In the genomic region with DNA sequence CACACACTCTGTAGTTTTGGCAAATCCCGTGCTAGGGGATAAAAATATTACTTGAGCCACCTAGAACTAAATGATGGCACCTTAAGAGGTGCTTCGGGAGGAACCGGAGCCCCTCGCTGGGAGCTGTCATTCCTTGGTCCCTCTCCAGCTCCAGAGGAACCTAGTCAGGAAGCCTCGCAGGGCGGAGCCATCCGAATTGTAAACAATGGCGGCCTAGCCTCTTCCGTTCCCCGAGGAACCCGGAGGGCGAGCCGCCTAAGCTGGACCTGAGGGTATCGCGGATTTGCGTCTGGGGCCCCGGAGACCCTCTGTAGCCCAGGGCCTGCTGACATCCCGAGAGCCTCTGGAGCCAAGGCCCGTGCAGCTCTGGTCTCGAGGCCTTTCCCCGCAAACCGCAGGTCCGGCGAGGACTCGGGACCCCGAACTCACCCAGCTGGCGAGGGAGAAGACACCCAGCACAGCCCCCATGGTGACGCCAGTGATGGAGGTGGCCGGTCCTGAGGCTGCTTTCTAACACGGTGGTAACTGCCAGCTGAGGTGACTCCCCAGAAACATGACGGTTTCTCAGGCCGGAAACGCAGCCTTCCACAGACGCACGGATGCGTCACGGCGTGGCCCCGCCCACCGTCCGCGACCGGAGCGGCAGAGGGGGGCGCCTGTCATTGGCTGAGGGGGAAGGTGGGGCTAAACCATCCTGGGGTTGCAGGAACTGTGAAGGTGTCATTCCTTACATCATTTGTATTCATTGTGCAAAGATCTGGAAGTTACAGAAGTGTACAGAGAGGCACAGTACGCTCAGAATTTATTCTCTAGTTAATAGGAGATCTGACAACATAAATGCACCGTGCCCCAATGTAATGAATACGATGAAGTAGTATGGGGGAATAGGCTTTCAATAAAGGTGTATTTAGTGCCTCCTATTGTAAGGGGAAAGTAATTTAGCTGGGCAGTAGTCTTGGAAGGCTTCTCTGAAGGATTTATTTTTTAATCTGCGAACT, we compare ENCODE assay signal across 1 cellular context.
TF ChIP-seq lines count a peak whose summit lies in the region.

TSS of gene SERINC3 (minus strand) at position 587 of the 998 bp plus-strand sequence. CDS start at position 468, 119 bp downstream.

TF ChIP-seq in HepG2, 621 proteins besides CTCF, POLR2A, EP300 and RAD21 (continued from another document and continues in another):
- TF ChIP-seq ZBTB49 (CRISPR knock-in tag; IDR thresholded peaks at IDR 0.05; ENCODE audit: borderline replicate concordance) (peak; percentile 90; the same call in 1 of the 2 replicates), RXRB (CRISPR knock-in tag; IDR thresholded peaks at IDR 0.05; ENCODE audit: borderline replicate concordance) (peak; percentile 54; the same call in 1 of the 2 replicates), FOXC1 (CRISPR knock-in tag; IDR thresholded peaks at IDR 0.05; ENCODE audit: borderline replicate concordance) (peak; percentile 100), ZBTB8A (CRISPR knock-in tag; IDR thresholded peaks at IDR 0.05; ENCODE audit: borderline replicate concordance, low read depth) (peak; percentile 68; the same call in 1 of the 2 replicates), TARDBP (CRISPR knock-in tag; IDR thresholded peaks at IDR 0.05) (peak; percentile 98), ZFP82 (CRISPR knock-in tag; IDR thresholded peaks at IDR 0.05; ENCODE audit: borderline replicate concordance) (no peak; the same call in 1 of the 2 replicates), TAF15 (IDR thresholded peaks at IDR 0.05; ENCODE audit: low read depth, low read length, poor library complexity, severe bottlenecking) (peak; percentile 83), ZGPAT (CRISPR knock-in tag; IDR thresholded peaks at IDR 0.05) (peak; percentile 97), SAFB2 (CRISPR knock-in tag; IDR thresholded peaks at IDR 0.05; ENCODE audit: borderline replicate concordance, low read depth) (peak; percentile 94; the same call in 1 of the 2 replicates), AKNA (CRISPR knock-in tag; IDR thresholded peaks at IDR 0.05; ENCODE audit: borderline replicate concordance) (peak; percentile 92), KDM5B (CRISPR knock-in tag; IDR thresholded peaks at IDR 0.05; ENCODE audit: borderline replicate concordance) (peak; percentile 99), SAP130 (CRISPR knock-in tag; IDR thresholded peaks at IDR 0.05; ENCODE audit: low read depth) (peak; percentile 99), ZNF451 (CRISPR knock-in tag; IDR thresholded peaks at IDR 0.05) (no peak; the same call in none of the 2 replicates), MBNL3 (CRISPR knock-in tag; conservative IDR thresholded peaks at IDR 0.05) (no peak), ZNF253 (CRISPR knock-in tag; IDR thresholded peaks at IDR 0.05; ENCODE audit: borderline replicate concordance) (peak; percentile 90), ZNF18 (CRISPR knock-in tag; IDR thresholded peaks at IDR 0.05; ENCODE audit: insufficient replicate concordance) (peak; percentile 87), KLF11 (CRISPR knock-in tag; IDR thresholded peaks at IDR 0.05) (peak; percentile 59; the same call in 1 of the 2 replicates), IRX3 (CRISPR knock-in tag; IDR thresholded peaks at IDR 0.05; ENCODE audit: borderline replicate concordance, low read depth) (peak; percentile 96; the same call in 1 of the 2 replicates), CBX2 (IDR thresholded peaks at IDR 0.05; ENCODE audit: low read depth, low read length) (no peak), CBX2 (CRISPR knock-in tag; IDR thresholded peaks at IDR 0.05; ENCODE audit: low read depth) (no peak), ZNF775 (CRISPR knock-in tag; IDR thresholded peaks at IDR 0.05; ENCODE audit: borderline replicate concordance) (peak; percentile 87; the same call in 1 of the 2 replicates), SIN3A (IDR thresholded peaks at IDR 0.05; ENCODE audit: borderline replicate concordance, low read depth, low read length) (peak; percentile 96), SKI (IDR thresholded peaks at IDR 0.05; ENCODE audit: partially characterized antibody) (peak; percentile 55), ZNF567 (CRISPR knock-in tag; IDR thresholded peaks at IDR 0.05; ENCODE audit: borderline replicate concordance) (no peak; the same call in 1 of the 2 replicates)
- TF ChIP-seq, protein P1, sequence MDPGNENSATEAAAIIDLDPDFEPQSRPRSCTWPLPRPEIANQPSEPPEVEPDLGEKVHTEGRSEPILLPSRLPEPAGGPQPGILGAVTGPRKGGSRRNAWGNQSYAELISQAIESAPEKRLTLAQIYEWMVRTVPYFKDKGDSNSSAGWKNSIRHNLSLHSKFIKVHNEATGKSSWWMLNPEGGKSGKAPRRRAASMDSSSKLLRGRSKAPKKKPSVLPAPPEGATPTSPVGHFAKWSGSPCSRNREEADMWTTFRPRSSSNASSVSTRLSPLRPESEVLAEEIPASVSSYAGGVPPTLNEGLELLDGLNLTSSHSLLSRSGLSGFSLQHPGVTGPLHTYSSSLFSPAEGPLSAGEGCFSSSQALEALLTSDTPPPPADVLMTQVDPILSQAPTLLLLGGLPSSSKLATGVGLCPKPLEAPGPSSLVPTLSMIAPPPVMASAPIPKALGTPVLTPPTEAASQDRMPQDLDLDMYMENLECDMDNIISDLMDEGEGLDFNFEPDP (CRISPR knock-in tag; conservative IDR thresholded peaks at IDR 0.05), result 0 out of 2 replicates have a peak, but pooled peaks have one; percentile 8
- TF ChIP-seq, protein P2, sequence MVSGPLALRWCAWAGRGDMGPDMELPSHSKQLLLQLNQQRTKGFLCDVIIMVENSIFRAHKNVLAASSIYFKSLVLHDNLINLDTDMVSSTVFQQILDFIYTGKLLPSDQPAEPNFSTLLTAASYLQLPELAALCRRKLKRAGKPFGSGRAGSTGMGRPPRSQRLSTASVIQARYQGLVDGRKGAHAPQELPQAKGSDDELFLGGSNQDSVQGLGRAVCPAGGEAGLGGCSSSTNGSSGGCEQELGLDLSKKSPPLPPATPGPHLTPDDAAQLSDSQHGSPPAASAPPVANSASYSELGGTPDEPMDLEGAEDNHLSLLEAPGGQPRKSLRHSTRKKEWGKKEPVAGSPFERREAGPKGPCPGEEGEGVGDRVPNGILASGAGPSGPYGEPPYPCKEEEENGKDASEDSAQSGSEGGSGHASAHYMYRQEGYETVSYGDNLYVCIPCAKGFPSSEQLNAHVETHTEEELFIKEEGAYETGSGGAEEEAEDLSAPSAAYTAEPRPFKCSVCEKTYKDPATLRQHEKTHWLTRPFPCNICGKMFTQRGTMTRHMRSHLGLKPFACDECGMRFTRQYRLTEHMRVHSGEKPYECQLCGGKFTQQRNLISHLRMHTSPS (CRISPR knock-in tag; IDR thresholded peaks at IDR 0.05; ENCODE audit: low read depth), result peak; percentile 54; the same call in 1 of the 2 replicates
- TF ChIP-seq, protein P3, sequence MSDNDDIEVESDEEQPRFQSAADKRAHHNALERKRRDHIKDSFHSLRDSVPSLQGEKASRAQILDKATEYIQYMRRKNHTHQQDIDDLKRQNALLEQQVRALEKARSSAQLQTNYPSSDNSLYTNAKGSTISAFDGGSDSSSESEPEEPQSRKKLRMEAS (IDR thresholded peaks at IDR 0.05), result peak; percentile 49; the same call in 1 of the 2 replicates
- TF ChIP-seq, protein P4, sequence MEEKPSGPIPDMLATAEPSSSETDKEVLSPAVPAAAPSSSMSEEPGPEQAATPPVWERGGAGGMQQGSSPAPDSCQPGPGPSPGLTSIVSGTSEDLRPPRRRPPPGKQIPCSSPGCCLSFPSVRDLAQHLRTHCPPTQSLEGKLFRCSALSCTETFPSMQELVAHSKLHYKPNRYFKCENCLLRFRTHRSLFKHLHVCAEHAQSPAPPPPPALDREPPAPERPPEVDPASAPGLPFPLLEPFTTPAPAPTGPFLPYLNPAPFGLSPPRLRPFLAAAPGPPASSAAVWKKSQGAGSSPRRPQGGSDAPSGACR (CRISPR knock-in tag; IDR thresholded peaks at IDR 0.05), result peak; percentile 99
- TF ChIP-seq, protein P5, sequence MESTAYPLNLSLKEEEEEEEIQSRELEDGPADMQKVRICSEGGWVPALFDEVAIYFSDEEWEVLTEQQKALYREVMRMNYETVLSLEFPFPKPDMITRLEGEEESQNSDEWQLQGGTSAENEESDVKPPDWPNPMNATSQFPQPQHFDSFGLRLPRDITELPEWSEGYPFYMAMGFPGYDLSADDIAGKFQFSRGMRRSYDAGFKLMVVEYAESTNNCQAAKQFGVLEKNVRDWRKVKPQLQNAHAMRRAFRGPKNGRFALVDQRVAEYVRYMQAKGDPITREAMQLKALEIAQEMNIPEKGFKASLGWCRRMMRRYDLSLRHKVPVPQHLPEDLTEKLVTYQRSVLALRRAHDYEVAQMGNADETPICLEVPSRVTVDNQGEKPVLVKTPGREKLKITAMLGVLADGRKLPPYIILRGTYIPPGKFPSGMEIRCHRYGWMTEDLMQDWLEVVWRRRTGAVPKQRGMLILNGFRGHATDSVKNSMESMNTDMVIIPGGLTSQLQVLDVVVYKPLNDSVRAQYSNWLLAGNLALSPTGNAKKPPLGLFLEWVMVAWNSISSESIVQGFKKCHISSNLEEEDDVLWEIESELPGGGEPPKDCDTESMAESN (CRISPR knock-in tag; conservative IDR thresholded peaks at IDR 0.05), result peak; percentile 92
